In the genomic region with DNA sequence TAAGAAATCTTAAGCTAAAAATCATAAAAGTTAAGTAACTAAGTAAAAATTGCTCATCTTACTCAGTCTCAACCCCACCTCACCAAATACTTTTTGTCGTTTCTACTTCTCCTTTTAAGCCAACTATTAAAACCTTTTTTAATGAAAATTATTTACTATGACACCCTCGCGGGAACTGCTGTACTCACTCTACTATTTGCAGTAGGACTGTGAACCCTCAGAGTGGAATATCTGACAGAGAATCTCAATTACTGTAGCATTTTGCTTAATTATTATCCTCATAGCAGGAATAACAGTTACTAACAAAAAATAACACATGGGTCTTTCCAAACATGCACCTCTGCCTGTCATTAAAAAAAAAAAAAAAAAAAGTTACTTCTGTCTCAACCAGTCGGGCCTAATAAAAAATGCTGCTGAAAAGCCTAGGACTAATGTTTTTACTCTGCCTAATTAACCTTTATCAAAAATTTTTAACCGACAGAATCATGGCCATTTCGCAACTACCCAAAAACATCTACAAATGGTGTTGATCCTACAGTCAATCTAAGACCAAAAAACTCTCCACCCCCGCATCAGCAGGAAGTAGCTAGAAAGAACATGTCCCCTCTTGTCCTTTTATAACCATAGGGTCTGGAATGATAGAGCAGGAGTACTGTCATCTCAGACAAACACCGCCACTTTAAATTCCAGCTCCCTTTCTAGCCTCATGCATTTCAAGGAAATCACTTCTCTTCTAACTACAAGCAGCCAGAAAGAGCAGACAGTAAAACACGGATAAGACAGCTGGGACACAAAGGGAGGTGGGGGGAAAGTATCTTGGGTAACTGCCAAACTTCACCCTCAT, we compare ENCODE assay signal across 26 cellular contexts. TPM values are rescaled to one million over a fixed set of nuclear protein-coding genes. Genes with fewer than 3 reads are reported as not detected.
A peak's percentile ranks its signal among the peaks of the same experiment; 100 is the strongest.
DNase-seq lines count a peak whose midpoint lies in the region; FAIRE-seq and TF ChIP-seq lines count a peak whose summit lies in the region.
"Had no signal": no experiment of that assay in that cellular context is flagged by ENCODE, and none has a peak within 500 bp of the region (broad histone marks: within the 10 kb centered on the region; RNA-seq: fewer than 3 reads in every experiment).

No MANE protein-coding gene starts in this region.

- no peak overlapping the region for H4K5ac ChIP-seq in mesendoderm (ENCODE audit: low read length)

- H3K27ac ChIP-seq in astrocyte (ENCODE audit: low read depth, low read length) (no peak overlapping the region), epithelial cell of prostate (peak overlapping the region; percentile 68), mesendoderm (ENCODE audit: low read depth, low read length) (no peak overlapping the region)
- H3K27ac ChIP-seq: BLaER1 treated with 17β-estradiol and CSF1 and Interleukin-3, amounts not matched to agents 10 nM and 100 nM; upper lobe of left lung had no signal

- H3K27me3 Mint-ChIP-seq in astrocyte (ENCODE audit: low read depth, unreplicated experiment) (no peaks in the 10 kb centered on the region), type B pancreatic cell (peaks cover 2% of the 10 kb centered on the region), endothelial cell (ENCODE audit: unreplicated experiment) (no peaks in the 10 kb centered on the region)

- no peaks in the 10 kb centered on the region for H3K4me1 ChIP-seq in astrocyte (ENCODE audit: insufficient read depth, low read length)
- H3K4me1 ChIP-seq in mesendoderm (ENCODE audit: control insufficient read depth, low read depth, low read length) = no peaks in the 10 kb centered on the region
- H3K4me1 ChIP-seq: BLaER1 treated with 17β-estradiol and CSF1 and Interleukin-3, amounts not matched to agents 10 nM and 100 nM; upper lobe of left lung had no signal

- peak overlapping the region; percentile 31 for H2AFZ ChIP-seq in astrocyte (ENCODE audit: low read depth, low read length)

- H3K9me3 Mint-ChIP-seq in astrocyte (ENCODE audit: unreplicated experiment) = no peaks in the 10 kb centered on the region
- peaks cover 14% of the 10 kb centered on the region for H3K9me3 Mint-ChIP-seq in type B pancreatic cell
- H3K9me3 Mint-ChIP-seq in endothelial cell (ENCODE audit: unreplicated experiment) = no peaks in the 10 kb centered on the region
- H3K9me3 Mint-ChIP-seq: activated CD4-positive, alpha-beta memory T cell treated with anti-CD3 and anti-CD28 coated beads, Interleukin-2, amount 10 ng/mL, durations not matched to agents 7 days and 5 days; activated T-helper 1 cell treated with anti-CD3 and anti-CD28 coated beads, Interleukin-12 subunit alpha, Interleukin-12 subunit beta, Interleukin-2, Interleukin-4 antibody, amounts not matched to agents 30 ng/mL and 10 ng/mL and 1 ng/mL, durations not matched to agents 14 hours and 24 hours and 36 hours had no signal

- no peaks in the 10 kb centered on the region for H3K79me1 ChIP-seq in mesendoderm (ENCODE audit: low read length)

- H3K36me3 Mint-ChIP-seq in astrocyte (ENCODE audit: low read depth, unreplicated experiment) = no peaks in the 10 kb centered on the region
- H3K36me3 Mint-ChIP-seq in type B pancreatic cell = no peaks in the 10 kb centered on the region
- H3K36me3 Mint-ChIP-seq in endothelial cell (ENCODE audit: low read depth, unreplicated experiment) = no peaks in the 10 kb centered on the region
- H3K36me3 Mint-ChIP-seq: naive thymus-derived CD8-positive, alpha-beta T cell; stimulated activated memory B cell treated with anti-CD40 and anti-IgM and Interleukin-4, amounts not matched to agents 10 μg/mL and 1 μg/mL and 100 μg/mL, for 72 hours had no signal

- no peak overlapping the region for H2AK5ac ChIP-seq in mesendoderm (ENCODE audit: low read length)

- H3K4me2 ChIP-seq in astrocyte (ENCODE audit: low read length) (no peak overlapping the region), mesendoderm (ENCODE audit: low read length) (no peak overlapping the region)
- H3K4me2 ChIP-seq: BLaER1 treated with 17β-estradiol and CSF1 and Interleukin-3, amounts not matched to agents 10 nM and 100 nM had no signal

- no peaks in the 10 kb centered on the region for H4K20me1 ChIP-seq in astrocyte (ENCODE audit: insufficient read depth, low read length)
- H4K20me1 ChIP-seq: BLaER1 treated with 17β-estradiol and CSF1 and Interleukin-3, amounts not matched to agents 10 nM and 100 nM had no signal

- H3K79me2 ChIP-seq in astrocyte (ENCODE audit: insufficient read depth, low read length) = no peaks in the 10 kb centered on the region
- H3K79me2 ChIP-seq in mesendoderm (ENCODE audit: control insufficient read depth, insufficient read depth, low read length) = no peaks in the 10 kb centered on the region

- no peak overlapping the region for H2BK15ac ChIP-seq in mesendoderm (replicated peaks; ENCODE audit: low read depth)

- H3K27me3 ChIP-seq in astrocyte (ENCODE audit: insufficient read depth, low read length) (no peaks in the 10 kb centered on the region), mesendoderm (ENCODE audit: insufficient read depth, low read length, poor library complexity) (no peaks in the 10 kb centered on the region)
- H3K27me3 ChIP-seq: BLaER1 treated with 17β-estradiol and CSF1 and Interleukin-3, amounts not matched to agents 10 nM and 100 nM; upper lobe of left lung had no signal

- DNase-seq in astrocyte (ENCODE audit: low read depth) (no peak), epithelial cell of prostate (ENCODE audit: low read depth, low spot score) (peak; percentile 46), mesendoderm (no peak), type B pancreatic cell (ENCODE audit: extremely low spot score, unreplicated experiment) (no peak), DMS 273 treated with DMSO at 0.1 percent for 48 hours (lab: John Stamatoyannopoulos, UW) (no peak), endothelial cell (ENCODE audit: low spot score) (no peak), NOMO-1 treated with dmso at 0.1 percent for 144 hours (lab: John Stamatoyannopoulos, UW; ENCODE audit: unreplicated experiment) (no peak)
- DNase-seq: activated CD4-positive, alpha-beta memory T cell treated with anti-CD3 and anti-CD28 coated beads, Interleukin-2, amount 10 ng/mL, durations not matched to agents 7 days and 5 days; activated CD4-positive, CD25-positive, alpha-beta regulatory T cell treated with anti-CD3 and anti-CD28 coated beads, Interleukin-2, amount 50 U/mL, for 72 hours; activated CD8-positive, alpha-beta memory T cell treated with anti-CD3 and anti-CD28 coated beads, Interleukin-2, amount 50 U/mL, for 4 hours; activated naive CD4-positive, alpha-beta T cell treated with Interleukin-2 at 50 U/mL for 16 hours; DMS153; naive thymus-derived CD8-positive, alpha-beta T cell; NCI-H1105 treated with DMSO at 0.1 percent for 48 hours; NCI-H2029 treated with DMSO at 0.1 percent for 48 hours; NCI-H2227 treated with DMSO at 0.1 percent for 48 hours; NCI-H526; T-helper 17 cell; upper lobe of left lung had no signal

- no peak overlapping the region for H3K23ac ChIP-seq in mesendoderm (ENCODE audit: low read length)

- no peak overlapping the region for H2BK5ac ChIP-seq in mesendoderm (ENCODE audit: low read length)

- no peak overlapping the region for H3K4me3 Mint-ChIP-seq in astrocyte (ENCODE audit: unreplicated experiment)
- no peak overlapping the region for H3K4me3 Mint-ChIP-seq in type B pancreatic cell
- H3K4me3 Mint-ChIP-seq in endothelial cell (ENCODE audit: unreplicated experiment) = no peak overlapping the region
- H3K4me3 Mint-ChIP-seq: activated CD4-positive, alpha-beta memory T cell treated with anti-CD3 and anti-CD28 coated beads, Interleukin-2, amount 10 ng/mL, durations not matched to agents 7 days and 5 days; activated T-helper 1 cell treated with anti-CD3 and anti-CD28 coated beads, Interleukin-12 subunit alpha, Interleukin-12 subunit beta, Interleukin-2, Interleukin-4 antibody, amounts not matched to agents 30 ng/mL and 10 ng/mL and 1 ng/mL, durations not matched to agents 14 hours and 24 hours and 36 hours; naive thymus-derived CD8-positive, alpha-beta T cell; stimulated activated memory B cell treated with anti-CD40 and anti-IgM and Interleukin-4, amounts not matched to agents 10 μg/mL and 1 μg/mL and 100 μg/mL, for 72 hours; T-helper 17 cell had no signal

- H3K4me3 ChIP-seq in astrocyte (ENCODE audit: insufficient read depth, low read depth, low read length) (no peak overlapping the region), mesendoderm (ENCODE audit: low read length) (no peak overlapping the region)
- H3K4me3 ChIP-seq: BLaER1 treated with 17β-estradiol and CSF1 and Interleukin-3, amounts not matched to agents 10 nM and 100 nM; upper lobe of left lung had no signal

- no peak overlapping the region for H3K27ac Mint-ChIP-seq in astrocyte (ENCODE audit: unreplicated experiment)
- peak overlapping the region; percentile 37 for H3K27ac Mint-ChIP-seq in type B pancreatic cell
- no peak overlapping the region for H3K27ac Mint-ChIP-seq in endothelial cell (ENCODE audit: unreplicated experiment)
- H3K27ac Mint-ChIP-seq: activated CD4-positive, alpha-beta memory T cell treated with anti-CD3 and anti-CD28 coated beads, Interleukin-2, amount 10 ng/mL, durations not matched to agents 7 days and 5 days; activated T-helper 1 cell treated with anti-CD3 and anti-CD28 coated beads, Interleukin-12 subunit alpha, Interleukin-12 subunit beta, Interleukin-2, Interleukin-4 antibody, amounts not matched to agents 30 ng/mL and 10 ng/mL and 1 ng/mL, durations not matched to agents 14 hours and 24 hours and 36 hours; naive thymus-derived CD8-positive, alpha-beta T cell; stimulated activated memory B cell treated with anti-CD40 and anti-IgM and Interleukin-4, amounts not matched to agents 10 μg/mL and 1 μg/mL and 100 μg/mL, for 72 hours; T-helper 17 cell had no signal

- H3K36me3 ChIP-seq in astrocyte (ENCODE audit: insufficient read depth, low read length) (no peaks in the 10 kb centered on the region), mesendoderm (ENCODE audit: control insufficient read depth, insufficient read depth, low read length) (no peaks in the 10 kb centered on the region)
- H3K36me3 ChIP-seq: BLaER1 treated with 17β-estradiol and CSF1 and Interleukin-3, amounts not matched to agents 10 nM and 100 nM; upper lobe of left lung had no signal

- H3K4me1 Mint-ChIP-seq in astrocyte (ENCODE audit: low read depth, unreplicated experiment) (peaks cover 3% of the 10 kb centered on the region), type B pancreatic cell (ENCODE audit: unreplicated experiment) (peaks cover 7% of the 10 kb centered on the region), endothelial cell (ENCODE audit: unreplicated experiment) (peaks cover 5% of the 10 kb centered on the region)
- H3K4me1 Mint-ChIP-seq: activated CD4-positive, alpha-beta memory T cell treated with anti-CD3 and anti-CD28 coated beads, Interleukin-2, amount 10 ng/mL, durations not matched to agents 7 days and 5 days; naive thymus-derived CD8-positive, alpha-beta T cell; stimulated activated memory B cell treated with anti-CD40 and anti-IgM and Interleukin-4, amounts not matched to agents 10 μg/mL and 1 μg/mL and 100 μg/mL, for 72 hours had no signal

- no peak overlapping the region for H2BK120ac ChIP-seq in mesendoderm (ENCODE audit: low read depth, low read length)

- no peak for FAIRE-seq in astrocyte (lab: Jason Lieb, UNC)
- FAIRE-seq: GM12891, TTC549 had no signal

- no peak for TF ChIP-seq CTCF in astrocyte (IDR thresholded peaks at IDR 0.05; ENCODE audit: insufficient read depth, low read depth, low read length)
- no peak for TF ChIP-seq CTCF in type B pancreatic cell (conservative IDR thresholded peaks at IDR 0.05)
- TF ChIP-seq CTCF in endothelial cell (IDR thresholded peaks at IDR 0.05; ENCODE audit: unreplicated experiment) = no peak

- no peak overlapping the region for H4K8ac ChIP-seq in mesendoderm (ENCODE audit: low read depth, low read length)

- no CpG with 5 or more reads among the region's 9 CpGs for WGBS in mesendoderm (ENCODE audit: extremely low coverage, insufficient coverage, low lambda C conversion rate)

- H3K4ac ChIP-seq in mesendoderm (ENCODE audit: low read depth, low read length) = no peak overlapping the region

- H3K18ac ChIP-seq in mesendoderm (ENCODE audit: low read length) = peak overlapping the region; percentile 23

- no peak overlapping the region for H3K56ac ChIP-seq in mesendoderm (ENCODE audit: low read length)

- H3K9ac ChIP-seq in astrocyte (ENCODE audit: low read length) (no peak overlapping the region), mesendoderm (ENCODE audit: low read length) (no peak overlapping the region)
- H3K9ac ChIP-seq: BLaER1 treated with 17β-estradiol and CSF1 and Interleukin-3, amounts not matched to agents 10 nM and 100 nM had no signal

- H3K9me3 ChIP-seq in astrocyte (ENCODE audit: insufficient read depth, low read depth, low read length) = no peaks in the 10 kb centered on the region
- H3K9me3 ChIP-seq: upper lobe of left lung had no signal

RNA-seq across cellular contexts. Expression of a gene that starts 10.1 kb away (rescaled TPM):
- total RNA-seq in astrocyte (not detected in 2 replicates), type B pancreatic cell (ENCODE audit: low replicate concordance) (5.0 and 10.2 TPM in 2 replicates), endothelial cell (ENCODE audit: unreplicated experiment) (not detected)
- polyA plus RNA-seq in mesendoderm (2013, experiment 1 of 2) = 0.31 TPM
- polyA plus RNA-seq in mesendoderm (2013, experiment 2 of 2) = 0.31 TPM
- total RNA-seq: activated CD4-positive, alpha-beta memory T cell treated with anti-CD3 and anti-CD28 coated beads, Interleukin-2, amount 10 ng/mL, durations not matched to agents 7 days and 5 days; activated T-helper 1 cell treated with anti-CD3 and anti-CD28 coated beads, Interleukin-12 subunit alpha, Interleukin-12 subunit beta, Interleukin-2, Interleukin-4 antibody, amounts not matched to agents 30 ng/mL and 10 ng/mL and 1 ng/mL, durations not matched to agents 14 hours and 24 hours and 36 hours; glomerular endothelial cell; mononuclear cell; naive thymus-derived CD8-positive, alpha-beta T cell; T-helper 17 cell had no signal
- polyA plus RNA-seq: naive thymus-derived CD8-positive, alpha-beta T cell had no signal
